Comparison of ENCODE assay signal across 1 cellular context in the genomic region with DNA sequence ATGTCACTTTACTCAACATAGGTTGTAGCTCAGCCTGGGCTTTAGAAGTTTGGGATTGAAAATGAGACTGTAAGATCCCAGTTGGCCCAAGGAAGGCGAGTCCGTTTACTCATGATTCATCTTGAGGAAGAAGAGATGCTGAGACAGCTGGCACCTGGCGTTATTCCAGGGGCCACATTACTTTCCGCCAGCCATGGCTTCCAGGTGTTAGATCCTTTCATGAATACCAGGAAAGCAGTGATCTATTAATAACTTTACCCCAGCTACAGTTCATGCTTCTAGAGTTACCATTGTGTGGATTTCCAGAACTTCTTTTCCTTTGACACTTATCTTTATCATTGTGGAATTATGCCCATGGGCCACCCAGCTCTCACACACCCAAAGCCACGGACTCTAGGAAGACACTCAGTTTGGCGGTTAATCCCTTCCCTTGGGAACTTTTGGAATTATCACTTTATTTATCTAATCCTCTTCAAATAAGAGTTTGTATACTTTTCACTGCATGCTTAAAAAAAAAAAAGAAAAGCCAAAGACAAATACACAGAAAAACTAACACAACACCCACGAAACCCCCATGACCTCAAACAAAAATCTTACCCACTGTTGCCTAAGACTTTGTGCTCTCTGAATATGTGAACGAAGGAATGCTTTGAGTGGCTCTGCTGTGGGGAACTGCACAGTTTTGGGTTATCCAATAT.
A peak's percentile ranks its signal among the peaks of the same experiment; 100 is the strongest.
TF ChIP-seq lines count a peak whose summit lies in the region.

No MANE protein-coding gene starts in this region.

TF ChIP-seq in HepG2, 621 proteins besides CTCF, POLR2A, EP300 and RAD21 (continued from another document):
- TF ChIP-seq, protein P1, sequence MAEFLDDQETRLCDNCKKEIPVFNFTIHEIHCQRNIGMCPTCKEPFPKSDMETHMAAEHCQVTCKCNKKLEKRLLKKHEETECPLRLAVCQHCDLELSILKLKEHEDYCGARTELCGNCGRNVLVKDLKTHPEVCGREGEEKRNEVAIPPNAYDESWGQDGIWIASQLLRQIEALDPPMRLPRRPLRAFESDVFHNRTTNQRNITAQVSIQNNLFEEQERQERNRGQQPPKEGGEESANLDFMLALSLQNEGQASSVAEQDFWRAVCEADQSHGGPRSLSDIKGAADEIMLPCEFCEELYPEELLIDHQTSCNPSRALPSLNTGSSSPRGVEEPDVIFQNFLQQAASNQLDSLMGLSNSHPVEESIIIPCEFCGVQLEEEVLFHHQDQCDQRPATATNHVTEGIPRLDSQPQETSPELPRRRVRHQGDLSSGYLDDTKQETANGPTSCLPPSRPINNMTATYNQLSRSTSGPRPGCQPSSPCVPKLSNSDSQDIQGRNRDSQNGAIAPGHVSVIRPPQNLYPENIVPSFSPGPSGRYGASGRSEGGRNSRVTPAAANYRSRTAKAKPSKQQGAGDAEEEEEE (CRISPR knock-in tag; IDR thresholded peaks at IDR 0.05; ENCODE audit: borderline replicate concordance): no peak
- TF ChIP-seq SOX6 (IDR thresholded peaks at IDR 0.05) (no peak), SOX6 (CRISPR knock-in tag; IDR thresholded peaks at IDR 0.05) (peak; percentile 37; the same call in 1 of the 2 replicates), ZNF501 (CRISPR knock-in tag; IDR thresholded peaks at IDR 0.05) (no peak), HOXA3 (CRISPR knock-in tag; IDR thresholded peaks at IDR 0.05) (no peak), HNF4G (IDR thresholded peaks at IDR 0.05; ENCODE audit: borderline replicate concordance, low read depth, low read length) (no peak), HNF4G (CRISPR knock-in tag; IDR thresholded peaks at IDR 0.05; ENCODE audit: borderline replicate concordance, low read depth) (no peak), GATAD2A (CRISPR knock-in tag; IDR thresholded peaks at IDR 0.05) (peak; percentile 50), SMAD9 (CRISPR knock-in tag; IDR thresholded peaks at IDR 0.05) (no peak)
- TF ChIP-seq, protein P2, sequence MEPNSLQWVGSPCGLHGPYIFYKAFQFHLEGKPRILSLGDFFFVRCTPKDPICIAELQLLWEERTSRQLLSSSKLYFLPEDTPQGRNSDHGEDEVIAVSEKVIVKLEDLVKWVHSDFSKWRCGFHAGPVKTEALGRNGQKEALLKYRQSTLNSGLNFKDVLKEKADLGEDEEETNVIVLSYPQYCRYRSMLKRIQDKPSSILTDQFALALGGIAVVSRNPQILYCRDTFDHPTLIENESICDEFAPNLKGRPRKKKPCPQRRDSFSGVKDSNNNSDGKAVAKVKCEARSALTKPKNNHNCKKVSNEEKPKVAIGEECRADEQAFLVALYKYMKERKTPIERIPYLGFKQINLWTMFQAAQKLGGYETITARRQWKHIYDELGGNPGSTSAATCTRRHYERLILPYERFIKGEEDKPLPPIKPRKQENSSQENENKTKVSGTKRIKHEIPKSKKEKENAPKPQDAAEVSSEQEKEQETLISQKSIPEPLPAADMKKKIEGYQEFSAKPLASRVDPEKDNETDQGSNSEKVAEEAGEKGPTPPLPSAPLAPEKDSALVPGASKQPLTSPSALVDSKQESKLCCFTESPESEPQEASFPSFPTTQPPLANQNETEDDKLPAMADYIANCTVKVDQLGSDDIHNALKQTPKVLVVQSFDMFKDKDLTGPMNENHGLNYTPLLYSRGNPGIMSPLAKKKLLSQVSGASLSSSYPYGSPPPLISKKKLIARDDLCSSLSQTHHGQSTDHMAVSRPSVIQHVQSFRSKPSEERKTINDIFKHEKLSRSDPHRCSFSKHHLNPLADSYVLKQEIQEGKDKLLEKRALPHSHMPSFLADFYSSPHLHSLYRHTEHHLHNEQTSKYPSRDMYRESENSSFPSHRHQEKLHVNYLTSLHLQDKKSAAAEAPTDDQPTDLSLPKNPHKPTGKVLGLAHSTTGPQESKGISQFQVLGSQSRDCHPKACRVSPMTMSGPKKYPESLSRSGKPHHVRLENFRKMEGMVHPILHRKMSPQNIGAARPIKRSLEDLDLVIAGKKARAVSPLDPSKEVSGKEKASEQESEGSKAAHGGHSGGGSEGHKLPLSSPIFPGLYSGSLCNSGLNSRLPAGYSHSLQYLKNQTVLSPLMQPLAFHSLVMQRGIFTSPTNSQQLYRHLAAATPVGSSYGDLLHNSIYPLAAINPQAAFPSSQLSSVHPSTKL (CRISPR knock-in tag; IDR thresholded peaks at IDR 0.05): 0 out of 2 replicates have a peak, but pooled peaks have one; percentile 16
- TF ChIP-seq, protein P3, sequence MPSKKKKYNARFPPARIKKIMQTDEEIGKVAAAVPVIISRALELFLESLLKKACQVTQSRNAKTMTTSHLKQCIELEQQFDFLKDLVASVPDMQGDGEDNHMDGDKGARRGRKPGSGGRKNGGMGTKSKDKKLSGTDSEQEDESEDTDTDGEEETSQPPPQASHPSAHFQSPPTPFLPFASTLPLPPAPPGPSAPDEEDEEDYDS (CRISPR knock-in tag; IDR thresholded peaks at IDR 0.05): no peak
- TF ChIP-seq, protein P4, sequence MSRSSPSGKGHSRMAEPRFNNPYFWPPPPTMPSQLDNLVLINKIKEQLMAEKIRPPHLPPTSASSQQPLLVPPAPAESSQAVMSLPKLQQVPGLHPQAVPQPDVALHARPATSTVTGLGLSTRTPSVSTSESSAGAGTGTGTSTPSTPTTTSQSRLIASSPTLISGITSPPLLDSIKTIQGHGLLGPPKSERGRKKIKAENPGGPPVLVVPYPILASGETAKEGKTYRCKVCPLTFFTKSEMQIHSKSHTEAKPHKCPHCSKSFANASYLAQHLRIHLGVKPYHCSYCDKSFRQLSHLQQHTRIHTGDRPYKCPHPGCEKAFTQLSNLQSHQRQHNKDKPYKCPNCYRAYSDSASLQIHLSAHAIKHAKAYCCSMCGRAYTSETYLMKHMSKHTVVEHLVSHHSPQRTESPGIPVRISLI (CRISPR knock-in tag; IDR thresholded peaks at IDR 0.05; ENCODE audit: borderline replicate concordance): peak; percentile 43; the same call in 1 of the 2 replicates
